ENCODE assay signal across 22 cellular contexts in the genomic region with DNA sequence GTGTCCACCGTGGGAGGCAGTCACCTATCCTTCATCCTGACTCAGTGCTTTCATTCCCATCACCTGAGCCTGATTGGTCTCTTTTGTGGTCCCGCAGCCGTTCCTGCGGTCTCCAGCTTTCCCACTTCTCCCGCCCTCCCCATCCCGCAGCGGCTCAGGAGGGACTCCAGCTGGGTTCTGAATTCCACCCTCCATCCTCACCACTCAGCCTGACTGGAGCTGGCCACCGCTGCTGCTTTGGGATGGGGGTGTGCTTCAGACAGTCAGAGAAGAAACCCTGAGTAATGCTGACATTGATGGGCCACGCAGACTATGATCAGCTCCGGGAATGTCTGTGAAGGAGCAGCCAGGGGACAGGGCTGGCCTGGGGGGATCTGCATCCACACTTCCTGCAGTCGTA. TPM values are rescaled to one million over a fixed set of nuclear protein-coding genes. Genes with fewer than 3 reads are reported as not detected.
"Had no signal": no experiment of that assay in that cellular context is flagged by ENCODE, and none has a peak within 500 bp of the region (broad histone marks: within the 10 kb centered on the region; RNA-seq: fewer than 3 reads in every experiment).

No MANE protein-coding gene starts in this region.

- H3K36me3 ChIP-seq: breast epithelium, gastrocnemius medialis, prostate gland, suprapubic skin had no signal

- H3K27ac ChIP-seq: prostate gland, suprapubic skin had no signal

- H3K27me3 ChIP-seq: breast epithelium, gastrocnemius medialis, heart right ventricle, suprapubic skin had no signal

- H3K4me3 ChIP-seq: breast epithelium, coronary artery, gastrocnemius medialis, heart right ventricle, prostate gland, suprapubic skin had no signal

- DNase-seq: activated CD4-positive, alpha-beta T cell treated with anti-CD3 and anti-CD28 coated beads, Interleukin-2, amount 50 U/mL, for 1 hour; activated CD4-positive, CD25-positive, alpha-beta regulatory T cell treated with anti-CD3 and anti-CD28 coated beads, Interleukin-2, amount 50 U/mL, for 72 hours; activated CD8-positive, alpha-beta memory T cell treated with anti-CD3 and anti-CD28 coated beads, Interleukin-2, amount 50 U/mL, for 48 hours; activated effector memory CD4-positive, alpha-beta T cell treated with Interleukin-2 at 50 U/mL for 16 hours; activated naive CD4-positive, alpha-beta T cell treated with anti-CD3 and anti-CD28 coated beads, Interleukin-2, amount 50 U/mL, for 16 hours; activated T-cell treated with anti-CD3 and anti-CD28 coated beads, Interleukin-2, amount 50 U/mL, for 48 hours; aorta; erythroblast; gastrocnemius medialis; heart right ventricle; mammary epithelial cell; nephron progenitor cell; stimulated activated naive CD8-positive, alpha-beta T cell treated with anti-CD3 and anti-CD28 coated beads, Interleukin-15, Interleukin-2, amounts not matched to agents 100 U/mL and 50 U/mL, for 24 hours; trophoblast cell had no signal

- ATAC-seq: gastrocnemius medialis; right cardiac atrium; stimulated activated naive CD8-positive, alpha-beta T cell treated with anti-CD3 and anti-CD28 coated beads, Interleukin-15, Interleukin-2, amounts not matched to agents 100 U/mL and 50 U/mL, for 24 hours had no signal

- H3K4me1 ChIP-seq: prostate gland had no signal

RNA-seq across cellular contexts. Expression of a gene that starts 46.0 kb away (rescaled TPM):
- total RNA-seq: gastrocnemius medialis; mammary epithelial cell; myocyte; skeletal muscle tissue; suprapubic skin; T-helper 1 cell treated with Interleukin-12 subunit alpha and Interleukin-12 subunit beta and Interleukin-4 antibody, amounts not matched to agents 30 ng/mL and 1 ng/mL, for 36 hours had no signal
- polyA plus RNA-seq: aorta, right cardiac atrium had no signal
